In genomic region chr10:103481974-103482531, GRCh38 we compare ENCODE assay signal across 1 cellular context.
A peak's percentile ranks its signal among the peaks of the same experiment; 100 is the strongest.
TF ChIP-seq lines count a peak whose summit lies in the region.

No MANE protein-coding gene starts in this region.

TF ChIP-seq in K562, 482 proteins besides CTCF, POLR2A, EP300 and RAD21:
- peak; percentile 43; the same call in 1 of the 2 replicates for TF ChIP-seq SMARCA5 (IDR thresholded peaks at IDR 0.05)
- TF ChIP-seq PHF20 (IDR thresholded peaks at IDR 0.05; ENCODE audit: partially characterized antibody), result peak; percentile 65
- TF ChIP-seq ZNF174 (CRISPR knock-in tag; IDR thresholded peaks at IDR 0.05), result no peak
- TF ChIP-seq NUFIP1 (IDR thresholded peaks at IDR 0.05; ENCODE audit: partially characterized antibody), result no peak
- no peak for TF ChIP-seq ZNF280B (CRISPR knock-in tag; IDR thresholded peaks at IDR 0.05)
- TF ChIP-seq SMC3 (conservative IDR thresholded peaks at IDR 0.05; ENCODE audit: insufficient read depth, low read depth, low read length), result 0 out of 2 replicates have a peak, but pooled peaks have one; percentile 11
- peak; percentile 32; the same call in 1 of the 2 replicates for TF ChIP-seq NCOR1 (IDR thresholded peaks at IDR 0.05)
- TF ChIP-seq ARID2 (IDR thresholded peaks at IDR 0.05), result peak; percentile 82; the same call in 1 of the 2 replicates
- TF ChIP-seq CTCFL (IDR thresholded peaks at IDR 0.05; ENCODE audit: borderline replicate concordance, insufficient read depth, low read depth, low read length, poor library complexity, severe bottlenecking), result peak; percentile 56
- 0 out of 2 replicates have a peak, but pooled peaks have one; percentile 7 for TF ChIP-seq CREM (IDR thresholded peaks at IDR 0.05; ENCODE audit: low read depth)
- peak; percentile 53; the same call in 1 of the 2 replicates for TF ChIP-seq SPI1 (IDR thresholded peaks at IDR 0.05; ENCODE audit: borderline replicate concordance, low read depth, low read length)
- TF ChIP-seq KDM1A (IDR thresholded peaks at IDR 0.05), result peak in 1 of 2 experiments; percentile 89; a peak in 2 of 4 replicates
- peak; percentile 55; the same call in 1 of the 2 replicates for TF ChIP-seq LEF1 (IDR thresholded peaks at IDR 0.05)
- TF ChIP-seq FOXK2 (conservative IDR thresholded peaks at IDR 0.05 in 1 of 2, IDR thresholded peaks at IDR 0.05 in 1 of 2; ENCODE audit: low read depth in 2 of 2), result peak; percentile 34 to 60; a peak in 1 of 4 replicates
